16 cellular contexts compared by ENCODE assay signal in the genomic region with DNA sequence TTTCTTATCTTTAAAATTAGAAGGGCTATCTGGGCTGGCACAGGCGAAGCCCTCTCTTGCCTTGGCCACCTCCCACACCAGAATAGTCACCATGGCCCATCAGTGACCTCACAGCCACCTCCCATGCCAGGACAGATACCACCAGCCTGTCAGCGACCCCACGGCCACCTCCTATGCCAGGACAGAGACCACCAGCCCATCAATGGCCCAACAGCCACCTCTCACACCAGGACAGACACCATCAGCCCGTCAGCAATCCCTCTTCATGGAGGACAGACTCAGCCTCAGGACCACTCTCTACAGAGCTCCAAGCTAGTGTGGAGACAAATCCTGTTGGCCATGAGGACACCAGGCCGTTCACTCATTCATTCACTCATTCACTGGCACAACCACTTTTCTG.
DNase-seq lines count a peak whose midpoint lies in the region; ATAC-seq and TF ChIP-seq lines count a peak whose summit lies in the region.
"Had no signal": no experiment of that assay in that cellular context is flagged by ENCODE, and none has a peak within 500 bp of the region (broad histone marks: within the 10 kb centered on the region; RNA-seq: fewer than 3 reads in every experiment).

No MANE protein-coding gene starts in this region.

- H3K4me3 Mint-ChIP-seq in activated CD8-positive, alpha-beta memory T cell treated with anti-CD3 and anti-CD28 coated beads, Interleukin-2, amount 10 ng/mL, durations not matched to agents 7 days and 5 days, result no peak overlapping the region
- H3K4me3 Mint-ChIP-seq in osteocyte (ENCODE audit: unreplicated experiment), result no peak overlapping the region
- H3K4me3 Mint-ChIP-seq: CD4-positive, CD25-positive, alpha-beta regulatory T cell; HFFc6 had no signal

- ATAC-seq in activated CD8-positive, alpha-beta memory T cell treated with anti-CD3 and anti-CD28 coated beads, Interleukin-2, amount 10 ng/mL, durations not matched to agents 7 days and 5 days, result no peak

- H3K9me3 Mint-ChIP-seq in activated CD8-positive, alpha-beta memory T cell treated with anti-CD3 and anti-CD28 coated beads, Interleukin-2, amount 10 ng/mL, durations not matched to agents 7 days and 5 days (ENCODE audit: low read depth), result no peaks in the 10 kb centered on the region
- H3K9me3 Mint-ChIP-seq in osteocyte (ENCODE audit: unreplicated experiment), result no peaks in the 10 kb centered on the region
- H3K9me3 Mint-ChIP-seq: CD4-positive, CD25-positive, alpha-beta regulatory T cell; HFFc6 had no signal

- H3K4me1 Mint-ChIP-seq in activated CD8-positive, alpha-beta memory T cell treated with anti-CD3 and anti-CD28 coated beads, Interleukin-2, amount 10 ng/mL, durations not matched to agents 7 days and 5 days, result peaks cover 18% of the 10 kb centered on the region
- H3K4me1 Mint-ChIP-seq in osteocyte (ENCODE audit: unreplicated experiment), result no peaks in the 10 kb centered on the region
- H3K4me1 Mint-ChIP-seq: CD4-positive, CD25-positive, alpha-beta regulatory T cell had no signal

- H3K27me3 Mint-ChIP-seq in activated CD8-positive, alpha-beta memory T cell treated with anti-CD3 and anti-CD28 coated beads, Interleukin-2, amount 10 ng/mL, durations not matched to agents 7 days and 5 days, result peaks cover 4% of the 10 kb centered on the region
- no peaks in the 10 kb centered on the region for H3K27me3 Mint-ChIP-seq in osteocyte (ENCODE audit: unreplicated experiment)
- H3K27me3 Mint-ChIP-seq: CD4-positive, CD25-positive, alpha-beta regulatory T cell had no signal

- H3K36me3 ChIP-seq in WERI-Rb-1, result no peaks in the 10 kb centered on the region
- H3K36me3 ChIP-seq: BLaER1 had no signal

- H3K4me3 ChIP-seq in WERI-Rb-1 (ENCODE audit: low read depth, low read length), result no peak overlapping the region
- H3K4me3 ChIP-seq: BLaER1 had no signal

- H3K27ac Mint-ChIP-seq in activated CD8-positive, alpha-beta memory T cell treated with anti-CD3 and anti-CD28 coated beads, Interleukin-2, amount 10 ng/mL, durations not matched to agents 7 days and 5 days, result no peak overlapping the region
- H3K27ac Mint-ChIP-seq in osteocyte (ENCODE audit: unreplicated experiment), result no peak overlapping the region
- H3K27ac Mint-ChIP-seq: HFFc6 had no signal

- no peak overlapping the region for H3K27ac ChIP-seq in WERI-Rb-1
- H3K27ac ChIP-seq: BLaER1, HL-60 had no signal

- DNase-seq in activated CD8-positive, alpha-beta memory T cell treated with anti-CD3 and anti-CD28 coated beads, Interleukin-2, amount 50 U/mL, for 48 hours, result peak; percentile 35
- no peak for DNase-seq in activated CD8-positive, alpha-beta memory T cell treated with anti-CD3 and anti-CD28 coated beads, Interleukin-2, amount 10 ng/mL, durations not matched to agents 7 days and 5 days
- DNase-seq in islet precursor cell (peak; percentile 31), osteocyte (ENCODE audit: extremely low spot score, unreplicated experiment) (peak; percentile 73), ureter (ENCODE audit: low spot score) (peak; percentile 14), WERI-Rb-1 (no peak), activated gamma-delta T cell (lab: John Stamatoyannopoulos, UW) (no peak)
- DNase-seq: AML-193; CD4-positive, CD25-positive, alpha-beta regulatory T cell; DMS53; GF-D8; GOT3; HCEC 1CT; HFFc6 had no signal

- CTCF ChIA-PET in activated CD8-positive, alpha-beta memory T cell treated with anti-CD3 and anti-CD28 coated beads, Interleukin-2, amount 10 ng/mL, durations not matched to agents 7 days and 5 days (lab: Charles Lee), result no interaction called here

- no peaks in the 10 kb centered on the region for H3K9me3 ChIP-seq in WERI-Rb-1 (ENCODE audit: severe bottlenecking)
- H3K9me3 ChIP-seq: BLaER1 had no signal

- peaks cover 20% of the 10 kb centered on the region for H3K27me3 ChIP-seq in WERI-Rb-1 (ENCODE audit: insufficient read depth, low read depth, severe bottlenecking)
- H3K27me3 ChIP-seq: BLaER1 had no signal

- TF ChIP-seq CTCF in osteocyte (IDR thresholded peaks at IDR 0.05), result no peak
- no peak for TF ChIP-seq CTCF in WERI-Rb-1 (IDR thresholded peaks at IDR 0.05; ENCODE audit: low read depth, low read length)

- no peaks in the 10 kb centered on the region for H3K36me3 Mint-ChIP-seq in activated CD8-positive, alpha-beta memory T cell treated with anti-CD3 and anti-CD28 coated beads, Interleukin-2, amount 10 ng/mL, durations not matched to agents 7 days and 5 days
- H3K36me3 Mint-ChIP-seq in osteocyte (ENCODE audit: unreplicated experiment), result peaks cover 3% of the 10 kb centered on the region

Comparison
In these comparisons a context has a peak if more than half of its experiments do, and no peak if none do; other contexts are left out.
1. DNase-seq: peak in activated CD8-positive, alpha-beta memory T cell treated with anti-CD3 and anti-CD28 coated beads, Interleukin-2, amount 50 U/mL, for 48 hours (single experiment), islet precursor cell (single experiment), osteocyte (single experiment) and ureter (single experiment); none in activated CD8-positive, alpha-beta memory T cell treated with anti-CD3 and anti-CD28 coated beads, Interleukin-2, amount 10 ng/mL, durations not matched to agents 7 days and 5 days (single experiment), WERI-Rb-1 (single experiment) and activated gamma-delta T cell (single experiment).